ENCODE assay signal across 8 cellular contexts in the genomic region with DNA sequence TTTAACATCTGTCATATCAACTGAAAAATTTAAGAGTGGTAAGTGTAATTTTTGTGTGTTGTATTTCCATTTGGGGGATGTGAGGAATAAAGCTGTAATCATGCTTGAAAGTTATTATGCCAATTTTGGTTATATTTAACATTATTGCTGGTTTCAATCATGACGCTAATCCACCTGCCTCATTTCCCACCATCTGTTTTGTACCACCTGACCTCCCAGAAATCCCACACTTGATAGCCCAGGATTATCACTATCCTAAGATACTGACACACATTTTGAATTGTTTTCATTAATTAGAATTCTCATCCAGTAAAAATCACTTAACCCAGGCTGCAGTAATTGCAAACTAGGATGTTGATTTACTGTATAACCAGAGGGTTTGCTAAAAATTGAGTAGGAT.
"Had no signal": no experiment of that assay in that cellular context is flagged by ENCODE, and none has a peak within 500 bp of the region (broad histone marks: within the 10 kb centered on the region; RNA-seq: fewer than 3 reads in every experiment).

No MANE protein-coding gene starts in this region.

- DNase-seq: GDM1, GF-D8 had no signal

- FAIRE-seq: G401.6, GM12878, GM12891, GM12892, GM18507, GM19239 had no signal

- H3K4me3 ChIP-seq: GM12878 had no signal

- ATAC-seq: GM12878 had no signal
